10 cellular contexts compared by ENCODE assay signal in genomic region chr22:39311592-39312400, GRCh38. TPM values are rescaled to one million over a fixed set of nuclear protein-coding genes. Genes with fewer than 3 reads are reported as not detected.
A peak's percentile ranks its signal among the peaks of the same experiment; 100 is the strongest.
DNase-seq lines count a peak whose midpoint lies in the region; ATAC-seq and TF ChIP-seq lines count a peak whose summit lies in the region.
"Had no signal": no experiment of that assay in that cellular context is flagged by ENCODE, and none has a peak within 500 bp of the region (broad histone marks: within the 10 kb centered on the region; RNA-seq: fewer than 3 reads in every experiment).

No MANE protein-coding gene starts in this region.

- in situ Hi-C loops in brain microvascular endothelial cell (cut with HindIII; ENCODE audit: low pct_ligation_motif_present, low sequenced_read_pairs): no loop called here

- intact Hi-C loops in Right ventricle myocardium superior (cut with DNase I): loop anchor here (2.0 to 5.0 kb wide), 2 partner anchors 74 to 141 kb away; no protein-coding TSS in a partner anchor

- no peaks in the 10 kb centered on the region for H3K27me3 ChIP-seq in cardiac muscle cell
- no peaks in the 10 kb centered on the region for H3K27me3 ChIP-seq in brain microvascular endothelial cell (replicated peaks)
- H3K27me3 ChIP-seq in upper lobe of left lung: no peaks in the 10 kb centered on the region
- H3K27me3 ChIP-seq: ascending aorta had no signal

- peak overlapping the region; percentile 74 for H3K27ac Mint-ChIP-seq in central memory CD8-positive, alpha-beta T cell (ENCODE audit: low read depth)
- peak overlapping the region; percentile 92 for H3K27ac Mint-ChIP-seq in stimulated activated naive B cell treated with anti-CD40 and anti-IgM and Interleukin-4, amounts not matched to agents 10 μg/mL and 1 μg/mL and 100 μg/mL, for 72 hours

- no peak for ATAC-seq in Right ventricle myocardium superior (ENCODE audit: poor library complexity)
- no peak for ATAC-seq in central memory CD8-positive, alpha-beta T cell (replicated peaks; ENCODE audit: extremely low read depth, poor library complexity, severe bottlenecking)
- peak in 1 of 2 donors; percentile 3 for ATAC-seq in stimulated activated naive B cell treated with anti-CD40 and anti-IgM and Interleukin-4, amounts not matched to agents 10 μg/mL and 1 μg/mL and 100 μg/mL, for 72 hours (replicated peaks)
- no peak for ATAC-seq in upper lobe of left lung (ENCODE audit: low FRiP score in 2 of 2)

- peaks cover 48% of the 10 kb centered on the region for H3K36me3 Mint-ChIP-seq in central memory CD8-positive, alpha-beta T cell (ENCODE audit: insufficient read depth)
- H3K36me3 Mint-ChIP-seq in stimulated activated naive B cell treated with anti-CD40 and anti-IgM and Interleukin-4, amounts not matched to agents 10 μg/mL and 1 μg/mL and 100 μg/mL, for 72 hours: peaks cover 40 to 89% of the 10 kb centered on the region in 2 donors

- H3K27me3 Mint-ChIP-seq in central memory CD8-positive, alpha-beta T cell: no peaks in the 10 kb centered on the region
- H3K27me3 Mint-ChIP-seq in stimulated activated naive B cell treated with anti-CD40 and anti-IgM and Interleukin-4, amounts not matched to agents 10 μg/mL and 1 μg/mL and 100 μg/mL, for 72 hours: no peaks in the 10 kb centered on the region
- H3K27me3 Mint-ChIP-seq: CD4-positive, alpha-beta T cell had no signal

- WGBS in upper lobe of left lung, 2 donors: 84 to 85% methylated on average over 10 to 19 of the region's 19 CpGs

- peaks cover 42% of the 10 kb centered on the region for H3K4me1 Mint-ChIP-seq in central memory CD8-positive, alpha-beta T cell
- peaks cover 41 to 63% of the 10 kb centered on the region in 2 donors for H3K4me1 Mint-ChIP-seq in stimulated activated naive B cell treated with anti-CD40 and anti-IgM and Interleukin-4, amounts not matched to agents 10 μg/mL and 1 μg/mL and 100 μg/mL, for 72 hours

- DNase-seq in cardiac muscle cell (ENCODE audit: low read depth in 1 of 2, low spot score in 1 of 2) (no peak), Right ventricle myocardium superior (no peak), NCI-H82 (lab: John Stamatoyannopoulos, UW) (peak; percentile 80), NCI-H1105 (lab: John Stamatoyannopoulos, UW) (no peak), brain microvascular endothelial cell (no peak), upper lobe of left lung (no peak)
- no peak for DNase-seq in central memory CD8-positive, alpha-beta T cell (ENCODE audit: low spot score in 2 of 2)
- no peak for DNase-seq in stimulated activated naive B cell treated with anti-CD40 and anti-IgM and Interleukin-4, amounts not matched to agents 10 μg/mL and 1 μg/mL and 100 μg/mL, for 72 hours

- TF ChIP-seq POLR2A in upper lobe of left lung (IDR thresholded peaks at IDR 0.05): peak in 1 of 4 donors; percentile 12

- H3K4me3 ChIP-seq in cardiac muscle cell (no peak overlapping the region), brain microvascular endothelial cell (ENCODE audit: low read depth, low read length) (no peak overlapping the region), upper lobe of left lung (no peak overlapping the region)
- H3K4me3 ChIP-seq: ascending aorta had no signal

- H3K27ac ChIP-seq in cardiac muscle cell (peak overlapping the region; percentile 53), brain microvascular endothelial cell (no peak overlapping the region), upper lobe of left lung (no peak overlapping the region)
- H3K27ac ChIP-seq: ascending aorta had no signal

- no peaks in the 10 kb centered on the region for H3K9me3 Mint-ChIP-seq in central memory CD8-positive, alpha-beta T cell
- no peaks in the 10 kb centered on the region for H3K9me3 Mint-ChIP-seq in stimulated activated naive B cell treated with anti-CD40 and anti-IgM and Interleukin-4, amounts not matched to agents 10 μg/mL and 1 μg/mL and 100 μg/mL, for 72 hours
- H3K9me3 Mint-ChIP-seq: CD4-positive, alpha-beta T cell had no signal

- H3K9me3 ChIP-seq in cardiac muscle cell (ENCODE audit: low read depth) (no peaks in the 10 kb centered on the region), upper lobe of left lung (no peaks in the 10 kb centered on the region)
- H3K9me3 ChIP-seq: ascending aorta had no signal

- TF ChIP-seq CTCF in cardiac muscle cell (IDR thresholded peaks at IDR 0.05; ENCODE audit: low read depth, low read length): no peak
- no peak for TF ChIP-seq CTCF in brain microvascular endothelial cell (IDR thresholded peaks at IDR 0.05; ENCODE audit: low read depth, low read length, missing control alignments)
- no peak for TF ChIP-seq CTCF in upper lobe of left lung (IDR thresholded peaks at IDR 0.05)

- H3K36me3 ChIP-seq in cardiac muscle cell (peaks cover 46% of the 10 kb centered on the region), brain microvascular endothelial cell (replicated peaks) (peaks cover 67% of the 10 kb centered on the region), upper lobe of left lung (peaks cover 44 to 54% (median 54%) of the 10 kb centered on the region in 4 donors)

- no peak for TF ChIP-seq EP300 in upper lobe of left lung (IDR thresholded peaks at IDR 0.05)

- H3K4me3 Mint-ChIP-seq in central memory CD8-positive, alpha-beta T cell: no peak overlapping the region
- H3K4me3 Mint-ChIP-seq in stimulated activated naive B cell treated with anti-CD40 and anti-IgM and Interleukin-4, amounts not matched to agents 10 μg/mL and 1 μg/mL and 100 μg/mL, for 72 hours: peak overlapping the region; percentile 26 to 71
- H3K4me3 Mint-ChIP-seq: CD4-positive, alpha-beta T cell had no signal

- H3K4me1 ChIP-seq in cardiac muscle cell (ENCODE audit: low read depth) (peaks cover under 1% of the 10 kb centered on the region), upper lobe of left lung (peaks cover 31 to 53% (median 38%) of the 10 kb centered on the region in 4 donors)

RNA-seq across cellular contexts. Expression of gene RPL3, which starts 7.6 kb away (rescaled TPM):
- total RNA-seq in cardiac muscle cell (2,304 and 2,959 TPM in 2 replicates), Right ventricle myocardium superior (300 TPM), upper lobe of left lung (1,000 to 10,000 TPM; 1,194 to 1,833 (median 1,624) TPM)
- 1,107 and 1,423 TPM in 2 replicates for polyA plus RNA-seq in cardiac muscle cell

RNA-seq across cellular contexts. Expression of gene SYNGR1, which starts 38.0 kb away (rescaled TPM):
- 40.7 and 61.8 TPM in 2 replicates for total RNA-seq in cardiac muscle cell
- 81.9 and 112 TPM in 2 replicates for polyA plus RNA-seq in cardiac muscle cell
- 32.2 TPM for total RNA-seq in Right ventricle myocardium superior
- 10 to 100 TPM in 1 of 6 donors, 1 to 10 TPM in 5; 2.0 to 14.6 (median 5.3) TPM for total RNA-seq in upper lobe of left lung
